Comparison of ENCODE assay signal across 1 cellular context in genomic region chr6:31958741-31959739, GRCh38.
TF ChIP-seq lines count a peak whose summit lies in the region.

A gene with protein sequence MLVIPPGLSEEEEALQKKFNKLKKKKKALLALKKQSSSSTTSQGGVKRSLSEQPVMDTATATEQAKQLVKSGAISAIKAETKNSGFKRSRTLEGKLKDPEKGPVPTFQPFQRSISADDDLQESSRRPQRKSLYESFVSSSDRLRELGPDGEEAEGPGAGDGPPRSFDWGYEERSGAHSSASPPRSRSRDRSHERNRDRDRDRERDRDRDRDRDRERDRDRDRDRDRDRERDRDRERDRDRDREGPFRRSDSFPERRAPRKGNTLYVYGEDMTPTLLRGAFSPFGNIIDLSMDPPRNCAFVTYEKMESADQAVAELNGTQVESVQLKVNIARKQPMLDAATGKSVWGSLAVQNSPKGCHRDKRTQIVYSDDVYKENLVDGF (minus strand): TSS chr6:31958971. CDS start chr6:31958446, 525 bp downstream.
SKIC2 (plus strand) TSS chr6:31959175; CDS start chr6:31959193, 18 bp downstream.

TF ChIP-seq in GM12878, 131 proteins besides CTCF, POLR2A, EP300 and RAD21 (continued from another document and continues in another):
- TF ChIP-seq, protein P1, sequence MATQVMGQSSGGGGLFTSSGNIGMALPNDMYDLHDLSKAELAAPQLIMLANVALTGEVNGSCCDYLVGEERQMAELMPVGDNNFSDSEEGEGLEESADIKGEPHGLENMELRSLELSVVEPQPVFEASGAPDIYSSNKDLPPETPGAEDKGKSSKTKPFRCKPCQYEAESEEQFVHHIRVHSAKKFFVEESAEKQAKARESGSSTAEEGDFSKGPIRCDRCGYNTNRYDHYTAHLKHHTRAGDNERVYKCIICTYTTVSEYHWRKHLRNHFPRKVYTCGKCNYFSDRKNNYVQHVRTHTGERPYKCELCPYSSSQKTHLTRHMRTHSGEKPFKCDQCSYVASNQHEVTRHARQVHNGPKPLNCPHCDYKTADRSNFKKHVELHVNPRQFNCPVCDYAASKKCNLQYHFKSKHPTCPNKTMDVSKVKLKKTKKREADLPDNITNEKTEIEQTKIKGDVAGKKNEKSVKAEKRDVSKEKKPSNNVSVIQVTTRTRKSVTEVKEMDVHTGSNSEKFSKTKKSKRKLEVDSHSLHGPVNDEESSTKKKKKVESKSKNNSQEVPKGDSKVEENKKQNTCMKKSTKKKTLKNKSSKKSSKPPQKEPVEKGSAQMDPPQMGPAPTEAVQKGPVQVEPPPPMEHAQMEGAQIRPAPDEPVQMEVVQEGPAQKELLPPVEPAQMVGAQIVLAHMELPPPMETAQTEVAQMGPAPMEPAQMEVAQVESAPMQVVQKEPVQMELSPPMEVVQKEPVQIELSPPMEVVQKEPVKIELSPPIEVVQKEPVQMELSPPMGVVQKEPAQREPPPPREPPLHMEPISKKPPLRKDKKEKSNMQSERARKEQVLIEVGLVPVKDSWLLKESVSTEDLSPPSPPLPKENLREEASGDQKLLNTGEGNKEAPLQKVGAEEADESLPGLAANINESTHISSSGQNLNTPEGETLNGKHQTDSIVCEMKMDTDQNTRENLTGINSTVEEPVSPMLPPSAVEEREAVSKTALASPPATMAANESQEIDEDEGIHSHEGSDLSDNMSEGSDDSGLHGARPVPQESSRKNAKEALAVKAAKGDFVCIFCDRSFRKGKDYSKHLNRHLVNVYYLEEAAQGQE (IDR thresholded peaks at IDR 0.05; ENCODE audit: low read depth, low read length): no peak
- TF ChIP-seq ESRRA (IDR thresholded peaks at IDR 0.05; ENCODE audit: low read length) (no peak), BACH1 (IDR thresholded peaks at IDR 0.05; ENCODE audit: borderline replicate concordance) (no peak; the same call in 1 of the 2 replicates), NRF1 (conservative IDR thresholded peaks at IDR 0.05; ENCODE audit: low read depth, low read length) (no peak), GABPA (IDR thresholded peaks at IDR 0.05; ENCODE audit: low read depth) (peak; percentile 96), MAX (IDR thresholded peaks at IDR 0.05; ENCODE audit: low read depth, low read length) (peak; percentile 69; the same call in 1 of the 2 replicates), EED (IDR thresholded peaks at IDR 0.05; ENCODE audit: low read depth) (0 out of 2 replicates have a peak, but pooled peaks have one; percentile 25), SUPT20H (IDR thresholded peaks at IDR 0.05; ENCODE audit: borderline replicate concordance, control insufficient read depth, low read depth, low read length) (no peak), POLR2AphosphoS5 (IDR thresholded peaks at IDR 0.05; ENCODE audit: low read length) (peak; percentile 89), PBX3 (IDR thresholded peaks at IDR 0.05; ENCODE audit: insufficient replicate concordance, low read depth, low read length) (peak; percentile 61), CBFB (IDR thresholded peaks at IDR 0.05; ENCODE audit: low read depth) (no peak; the same call in none of the 2 replicates), NKRF (conservative IDR thresholded peaks at IDR 0.05) (peak; percentile 88), MYB (IDR thresholded peaks at IDR 0.05; ENCODE audit: borderline replicate concordance, low read depth, low read length) (no peak), POU2F2 (IDR thresholded peaks at IDR 0.05; ENCODE audit: borderline replicate concordance, low read depth, low read length) (peak; percentile 61), RB1 (IDR thresholded peaks at IDR 0.05; ENCODE audit: borderline replicate concordance) (no peak)
- TF ChIP-seq, protein P2, sequence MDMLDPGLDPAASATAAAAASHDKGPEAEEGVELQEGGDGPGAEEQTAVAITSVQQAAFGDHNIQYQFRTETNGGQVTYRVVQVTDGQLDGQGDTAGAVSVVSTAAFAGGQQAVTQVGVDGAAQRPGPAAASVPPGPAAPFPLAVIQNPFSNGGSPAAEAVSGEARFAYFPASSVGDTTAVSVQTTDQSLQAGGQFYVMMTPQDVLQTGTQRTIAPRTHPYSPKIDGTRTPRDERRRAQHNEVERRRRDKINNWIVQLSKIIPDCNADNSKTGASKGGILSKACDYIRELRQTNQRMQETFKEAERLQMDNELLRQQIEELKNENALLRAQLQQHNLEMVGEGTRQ (IDR thresholded peaks at IDR 0.05; ENCODE audit: borderline replicate concordance, low read depth, low read length): no peak
- TF ChIP-seq, protein P3, sequence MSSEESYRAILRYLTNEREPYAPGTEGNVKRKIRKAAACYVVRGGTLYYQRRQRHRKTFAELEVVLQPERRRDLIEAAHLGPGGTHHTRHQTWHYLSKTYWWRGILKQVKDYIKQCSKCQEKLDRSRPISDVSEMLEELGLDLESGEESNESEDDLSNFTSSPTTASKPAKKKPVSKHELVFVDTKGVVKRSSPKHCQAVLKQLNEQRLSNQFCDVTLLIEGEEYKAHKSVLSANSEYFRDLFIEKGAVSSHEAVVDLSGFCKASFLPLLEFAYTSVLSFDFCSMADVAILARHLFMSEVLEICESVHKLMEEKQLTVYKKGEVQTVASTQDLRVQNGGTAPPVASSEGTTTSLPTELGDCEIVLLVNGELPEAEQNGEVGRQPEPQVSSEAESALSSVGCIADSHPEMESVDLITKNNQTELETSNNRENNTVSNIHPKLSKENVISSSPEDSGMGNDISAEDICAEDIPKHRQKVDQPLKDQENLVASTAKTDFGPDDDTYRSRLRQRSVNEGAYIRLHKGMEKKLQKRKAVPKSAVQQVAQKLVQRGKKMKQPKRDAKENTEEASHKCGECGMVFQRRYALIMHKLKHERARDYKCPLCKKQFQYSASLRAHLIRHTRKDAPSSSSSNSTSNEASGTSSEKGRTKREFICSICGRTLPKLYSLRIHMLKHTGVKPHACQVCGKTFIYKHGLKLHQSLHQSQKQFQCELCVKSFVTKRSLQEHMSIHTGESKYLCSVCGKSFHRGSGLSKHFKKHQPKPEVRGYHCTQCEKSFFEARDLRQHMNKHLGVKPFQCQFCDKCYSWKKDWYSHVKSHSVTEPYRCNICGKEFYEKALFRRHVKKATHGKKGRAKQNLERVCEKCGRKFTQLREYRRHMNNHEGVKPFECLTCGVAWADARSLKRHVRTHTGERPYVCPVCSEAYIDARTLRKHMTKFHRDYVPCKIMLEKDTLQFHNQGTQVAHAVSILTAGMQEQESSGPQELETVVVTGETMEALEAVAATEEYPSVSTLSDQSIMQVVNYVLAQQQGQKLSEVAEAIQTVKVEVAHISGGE (CRISPR knock-in tag; IDR thresholded peaks at IDR 0.05): no peak
- TF ChIP-seq, protein P4, sequence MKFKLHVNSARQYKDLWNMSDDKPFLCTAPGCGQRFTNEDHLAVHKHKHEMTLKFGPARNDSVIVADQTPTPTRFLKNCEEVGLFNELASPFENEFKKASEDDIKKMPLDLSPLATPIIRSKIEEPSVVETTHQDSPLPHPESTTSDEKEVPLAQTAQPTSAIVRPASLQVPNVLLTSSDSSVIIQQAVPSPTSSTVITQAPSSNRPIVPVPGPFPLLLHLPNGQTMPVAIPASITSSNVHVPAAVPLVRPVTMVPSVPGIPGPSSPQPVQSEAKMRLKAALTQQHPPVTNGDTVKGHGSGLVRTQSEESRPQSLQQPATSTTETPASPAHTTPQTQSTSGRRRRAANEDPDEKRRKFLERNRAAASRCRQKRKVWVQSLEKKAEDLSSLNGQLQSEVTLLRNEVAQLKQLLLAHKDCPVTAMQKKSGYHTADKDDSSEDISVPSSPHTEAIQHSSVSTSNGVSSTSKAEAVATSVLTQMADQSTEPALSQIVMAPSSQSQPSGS (IDR thresholded peaks at IDR 0.05; ENCODE audit: low read length): no peak
- TF ChIP-seq, protein P5, sequence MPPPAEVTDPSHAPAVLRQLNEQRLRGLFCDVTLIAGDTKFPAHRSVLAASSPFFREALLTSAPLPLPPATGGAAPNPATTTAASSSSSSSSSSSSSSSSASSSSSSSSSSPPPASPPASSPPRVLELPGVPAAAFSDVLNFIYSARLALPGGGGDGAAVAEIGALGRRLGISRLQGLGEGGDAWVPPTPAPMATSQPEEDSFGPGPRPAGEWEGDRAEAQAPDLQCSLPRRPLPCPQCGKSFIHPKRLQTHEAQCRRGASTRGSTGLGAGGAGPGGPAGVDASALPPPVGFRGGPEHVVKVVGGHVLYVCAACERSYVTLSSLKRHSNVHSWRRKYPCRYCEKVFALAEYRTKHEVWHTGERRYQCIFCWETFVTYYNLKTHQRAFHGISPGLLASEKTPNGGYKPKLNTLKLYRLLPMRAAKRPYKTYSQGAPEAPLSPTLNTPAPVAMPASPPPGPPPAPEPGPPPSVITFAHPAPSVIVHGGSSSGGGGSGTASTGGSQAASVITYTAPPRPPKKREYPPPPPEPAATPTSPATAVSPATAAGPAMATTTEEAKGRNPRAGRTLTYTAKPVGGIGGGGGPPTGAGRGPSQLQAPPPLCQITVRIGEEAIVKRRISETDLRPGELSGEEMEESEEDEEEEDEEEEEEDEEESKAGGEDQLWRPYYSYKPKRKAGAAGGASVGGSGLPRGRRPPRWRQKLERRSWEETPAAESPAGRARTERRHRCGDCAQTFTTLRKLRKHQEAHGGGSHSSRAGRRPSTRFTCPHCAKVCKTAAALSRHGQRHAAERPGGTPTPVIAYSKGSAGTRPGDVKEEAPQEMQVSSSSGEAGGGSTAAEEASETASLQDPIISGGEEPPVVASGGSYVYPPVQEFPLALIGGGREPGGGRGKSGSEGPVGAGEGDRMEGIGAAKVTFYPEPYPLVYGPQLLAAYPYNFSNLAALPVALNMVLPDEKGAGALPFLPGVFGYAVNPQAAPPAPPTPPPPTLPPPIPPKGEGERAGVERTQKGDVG (CRISPR knock-in tag; IDR thresholded peaks at IDR 0.05): no peak
- TF ChIP-seq, protein P6, sequence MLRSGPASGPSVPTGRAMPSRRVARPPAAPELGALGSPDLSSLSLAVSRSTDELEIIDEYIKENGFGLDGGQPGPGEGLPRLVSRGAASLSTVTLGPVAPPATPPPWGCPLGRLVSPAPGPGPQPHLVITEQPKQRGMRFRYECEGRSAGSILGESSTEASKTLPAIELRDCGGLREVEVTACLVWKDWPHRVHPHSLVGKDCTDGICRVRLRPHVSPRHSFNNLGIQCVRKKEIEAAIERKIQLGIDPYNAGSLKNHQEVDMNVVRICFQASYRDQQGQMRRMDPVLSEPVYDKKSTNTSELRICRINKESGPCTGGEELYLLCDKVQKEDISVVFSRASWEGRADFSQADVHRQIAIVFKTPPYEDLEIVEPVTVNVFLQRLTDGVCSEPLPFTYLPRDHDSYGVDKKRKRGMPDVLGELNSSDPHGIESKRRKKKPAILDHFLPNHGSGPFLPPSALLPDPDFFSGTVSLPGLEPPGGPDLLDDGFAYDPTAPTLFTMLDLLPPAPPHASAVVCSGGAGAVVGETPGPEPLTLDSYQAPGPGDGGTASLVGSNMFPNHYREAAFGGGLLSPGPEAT (IDR thresholded peaks at IDR 0.05; ENCODE audit: low read depth): peak; percentile 83
- TF ChIP-seq, protein P7, sequence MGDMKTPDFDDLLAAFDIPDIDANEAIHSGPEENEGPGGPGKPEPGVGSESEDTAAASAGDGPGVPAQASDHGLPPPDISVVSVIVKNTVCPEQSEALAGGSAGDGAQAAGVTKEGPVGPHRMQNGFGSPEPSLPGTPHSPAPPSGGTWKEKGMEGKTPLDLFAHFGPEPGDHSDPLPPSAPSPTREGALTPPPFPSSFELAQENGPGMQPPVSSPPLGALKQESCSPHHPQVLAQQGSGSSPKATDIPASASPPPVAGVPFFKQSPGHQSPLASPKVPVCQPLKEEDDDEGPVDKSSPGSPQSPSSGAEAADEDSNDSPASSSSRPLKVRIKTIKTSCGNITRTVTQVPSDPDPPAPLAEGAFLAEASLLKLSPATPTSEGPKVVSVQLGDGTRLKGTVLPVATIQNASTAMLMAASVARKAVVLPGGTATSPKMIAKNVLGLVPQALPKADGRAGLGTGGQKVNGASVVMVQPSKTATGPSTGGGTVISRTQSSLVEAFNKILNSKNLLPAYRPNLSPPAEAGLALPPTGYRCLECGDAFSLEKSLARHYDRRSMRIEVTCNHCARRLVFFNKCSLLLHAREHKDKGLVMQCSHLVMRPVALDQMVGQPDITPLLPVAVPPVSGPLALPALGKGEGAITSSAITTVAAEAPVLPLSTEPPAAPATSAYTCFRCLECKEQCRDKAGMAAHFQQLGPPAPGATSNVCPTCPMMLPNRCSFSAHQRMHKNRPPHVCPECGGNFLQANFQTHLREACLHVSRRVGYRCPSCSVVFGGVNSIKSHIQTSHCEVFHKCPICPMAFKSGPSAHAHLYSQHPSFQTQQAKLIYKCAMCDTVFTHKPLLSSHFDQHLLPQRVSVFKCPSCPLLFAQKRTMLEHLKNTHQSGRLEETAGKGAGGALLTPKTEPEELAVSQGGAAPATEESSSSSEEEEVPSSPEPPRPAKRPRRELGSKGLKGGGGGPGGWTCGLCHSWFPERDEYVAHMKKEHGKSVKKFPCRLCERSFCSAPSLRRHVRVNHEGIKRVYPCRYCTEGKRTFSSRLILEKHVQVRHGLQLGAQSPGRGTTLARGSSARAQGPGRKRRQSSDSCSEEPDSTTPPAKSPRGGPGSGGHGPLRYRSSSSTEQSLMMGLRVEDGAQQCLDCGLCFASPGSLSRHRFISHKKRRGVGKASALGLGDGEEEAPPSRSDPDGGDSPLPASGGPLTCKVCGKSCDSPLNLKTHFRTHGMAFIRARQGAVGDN (IDR thresholded peaks at IDR 0.05): peak; percentile 75; the same call in 1 of the 2 replicates
- TF ChIP-seq, protein P8, sequence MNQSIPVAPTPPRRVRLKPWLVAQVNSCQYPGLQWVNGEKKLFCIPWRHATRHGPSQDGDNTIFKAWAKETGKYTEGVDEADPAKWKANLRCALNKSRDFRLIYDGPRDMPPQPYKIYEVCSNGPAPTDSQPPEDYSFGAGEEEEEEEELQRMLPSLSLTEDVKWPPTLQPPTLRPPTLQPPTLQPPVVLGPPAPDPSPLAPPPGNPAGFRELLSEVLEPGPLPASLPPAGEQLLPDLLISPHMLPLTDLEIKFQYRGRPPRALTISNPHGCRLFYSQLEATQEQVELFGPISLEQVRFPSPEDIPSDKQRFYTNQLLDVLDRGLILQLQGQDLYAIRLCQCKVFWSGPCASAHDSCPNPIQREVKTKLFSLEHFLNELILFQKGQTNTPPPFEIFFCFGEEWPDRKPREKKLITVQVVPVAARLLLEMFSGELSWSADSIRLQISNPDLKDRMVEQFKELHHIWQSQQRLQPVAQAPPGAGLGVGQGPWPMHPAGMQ (IDR thresholded peaks at IDR 0.05; ENCODE audit: borderline replicate concordance): no peak
